Comparison of ENCODE assay signal across 35 cellular contexts in genomic region chr4:139481465-139481864, GRCh38.
"Had no signal": no experiment of that assay in that cellular context is flagged by ENCODE, and none has a peak within 500 bp of the region (broad histone marks: within the 10 kb centered on the region; RNA-seq: fewer than 3 reads in every experiment).

No MANE protein-coding gene starts in this region.

- DNase-seq: activated B cell treated with CpG ODN at 0.5 μM for 24 hours; activated CD4-positive, alpha-beta T cell treated with anti-CD3 and anti-CD28 coated beads for 48 hours; activated CD4-positive, alpha-beta T cell treated with anti-CD3 and anti-CD28 coated beads, Interleukin-2, amount 50 U/mL, for 1 hour; activated CD4-positive, alpha-beta T cell treated with anti-CD3 and anti-CD28 coated beads, Interleukin-2, amount 50 U/mL, for 48 hours; activated CD8-positive, alpha-beta memory T cell treated with anti-CD3 and anti-CD28 coated beads for 24 hours; activated CD8-positive, alpha-beta T cell treated with anti-CD3 and anti-CD28 coated beads for 36 hours; activated effector memory CD4-positive, alpha-beta T cell treated with Interleukin-2 at 50 U/mL for 16 hours; activated naive CD4-positive, alpha-beta T cell treated with anti-CD3 and anti-CD28 coated beads for 36 hours; activated naive CD8-positive, alpha-beta T cell treated with anti-CD3 and anti-CD28 coated beads for 36 hours; activated naive CD8-positive, alpha-beta T cell treated with anti-CD3 and anti-CD28 coated beads, Interleukin-2, amount 50 U/mL, for 24 hours; activated T-cell treated with anti-CD3 and anti-CD28 coated beads, Interleukin-2, amount 50 U/mL, for 4 hours; adrenal gland; amygdala; aorta; effector CD4-positive, alpha-beta T cell; effector memory CD8-positive, alpha-beta T cell; erythroblast; foreskin keratinocyte; gastrocnemius medialis; glutamatergic neuron; heart left ventricle; T-helper 1 cell; T-helper 17 cell; T1000; WERI-Rb-1 had no signal

- H3K27me3 Mint-ChIP-seq: activated B cell treated with CpG ODN at 0.5 μM for 24 hours; activated CD8-positive, alpha-beta T cell treated with anti-CD3 and anti-CD28 coated beads for 36 hours; activated naive CD4-positive, alpha-beta T cell treated with anti-CD3 and anti-CD28 coated beads, Interleukin-2, amount 50 U/mL, for 24 hours; activated T-helper 17 cell treated with anti-CD3 and anti-CD28 coated beads, Interleukin-2, amount 50 U/mL, for 72 hours; brain; dendritic cell treated with granulocyte-macrophage colony-stimulating factor and Interleukin-4, amounts not matched to agents 40 ng/mL and 50 ng/mL, for 4 days; effector memory CD8-positive, alpha-beta T cell; T-helper 17 cell had no signal

- ATAC-seq: activated CD4-positive, CD25-positive, alpha-beta regulatory T cell treated with anti-CD3 and anti-CD28 coated beads, Interleukin-2, amount 50 U/mL, for 24 hours; activated CD8-positive, alpha-beta T cell treated with anti-CD3 and anti-CD28 coated beads for 36 hours; activated naive CD8-positive, alpha-beta T cell treated with anti-CD3 and anti-CD28 coated beads, Interleukin-2, amount 50 U/mL, for 24 hours; activated T-cell treated with anti-CD3 and anti-CD28 coated beads, Interleukin-2, amount 50 U/mL, for 4 hours; activated T-helper 17 cell treated with anti-CD3 and anti-CD28 coated beads, Interleukin-2, amount 50 U/mL, for 72 hours; effector memory CD8-positive, alpha-beta T cell; foreskin keratinocyte; gastrocnemius medialis; heart left ventricle; T-helper 17 cell had no signal

- H3K27ac Mint-ChIP-seq: activated B cell treated with CpG ODN at 0.5 μM for 24 hours; activated CD8-positive, alpha-beta T cell treated with anti-CD3 and anti-CD28 coated beads for 36 hours; activated naive CD4-positive, alpha-beta T cell treated with anti-CD3 and anti-CD28 coated beads for 36 hours; activated naive CD4-positive, alpha-beta T cell treated with anti-CD3 and anti-CD28 coated beads, Interleukin-2, amount 50 U/mL, for 24 hours; activated naive CD8-positive, alpha-beta T cell treated with anti-CD3 and anti-CD28 coated beads for 36 hours; activated naive CD8-positive, alpha-beta T cell treated with anti-CD3 and anti-CD28 coated beads, Interleukin-2, amount 50 U/mL, for 24 hours; activated T-helper 17 cell treated with anti-CD3 and anti-CD28 coated beads, Interleukin-2, amount 50 U/mL, for 72 hours; brain; dendritic cell treated with granulocyte-macrophage colony-stimulating factor and Interleukin-4, amounts not matched to agents 40 ng/mL and 50 ng/mL, for 4 days; T-helper 2 cell treated with Interferon-gamma antibody and Interleukin-4, amounts not matched to agents 5 μg/mL and 100 μg/mL, for 36 hours had no signal

- H3K4me1 ChIP-seq: breast epithelium, foreskin keratinocyte had no signal

- H3K4me3 Mint-ChIP-seq: activated B cell treated with CpG ODN at 0.5 μM for 24 hours; activated CD8-positive, alpha-beta T cell treated with anti-CD3 and anti-CD28 coated beads for 36 hours; activated naive CD4-positive, alpha-beta T cell treated with anti-CD3 and anti-CD28 coated beads for 36 hours; activated naive CD4-positive, alpha-beta T cell treated with anti-CD3 and anti-CD28 coated beads, Interleukin-2, amount 50 U/mL, for 24 hours; activated naive CD8-positive, alpha-beta T cell treated with anti-CD3 and anti-CD28 coated beads for 36 hours; activated naive CD8-positive, alpha-beta T cell treated with anti-CD3 and anti-CD28 coated beads, Interleukin-2, amount 50 U/mL, for 24 hours; activated T-cell treated with anti-CD3 and anti-CD28 coated beads, Interleukin-2, amount 50 U/mL, for 4 hours; activated T-helper 17 cell treated with anti-CD3 and anti-CD28 coated beads, Interleukin-2, amount 50 U/mL, for 72 hours; brain; central memory CD8-positive, alpha-beta T cell; dendritic cell treated with granulocyte-macrophage colony-stimulating factor and Interleukin-4, amounts not matched to agents 40 ng/mL and 50 ng/mL, for 4 days; effector memory CD8-positive, alpha-beta T cell; T-helper 17 cell; T-helper 2 cell treated with Interferon-gamma antibody and Interleukin-4, amounts not matched to agents 5 μg/mL and 100 μg/mL, for 36 hours had no signal

- H3K27me3 ChIP-seq: adrenal gland, breast epithelium, esophagus muscularis mucosa, foreskin keratinocyte, gastrocnemius medialis, heart left ventricle had no signal

- H3K4me1 Mint-ChIP-seq: activated B cell treated with CpG ODN at 0.5 μM for 24 hours; activated naive CD4-positive, alpha-beta T cell treated with anti-CD3 and anti-CD28 coated beads, Interleukin-2, amount 50 U/mL, for 24 hours; brain had no signal

- H3K36me3 ChIP-seq: adrenal gland, breast epithelium, gastrocnemius medialis, WERI-Rb-1 had no signal

- H3K9me3 Mint-ChIP-seq: activated B cell treated with CpG ODN at 0.5 μM for 24 hours; activated CD8-positive, alpha-beta T cell treated with anti-CD3 and anti-CD28 coated beads for 36 hours; activated naive CD4-positive, alpha-beta T cell treated with anti-CD3 and anti-CD28 coated beads for 36 hours; activated naive CD4-positive, alpha-beta T cell treated with anti-CD3 and anti-CD28 coated beads, Interleukin-2, amount 50 U/mL, for 24 hours; activated naive CD8-positive, alpha-beta T cell treated with anti-CD3 and anti-CD28 coated beads for 36 hours; activated naive CD8-positive, alpha-beta T cell treated with anti-CD3 and anti-CD28 coated beads, Interleukin-2, amount 50 U/mL, for 24 hours; activated T-cell treated with anti-CD3 and anti-CD28 coated beads, Interleukin-2, amount 50 U/mL, for 4 hours; activated T-helper 17 cell treated with anti-CD3 and anti-CD28 coated beads, Interleukin-2, amount 50 U/mL, for 72 hours; brain; central memory CD8-positive, alpha-beta T cell; dendritic cell treated with granulocyte-macrophage colony-stimulating factor and Interleukin-4, amounts not matched to agents 40 ng/mL and 50 ng/mL, for 4 days; effector memory CD8-positive, alpha-beta T cell; T-helper 2 cell treated with Interferon-gamma antibody and Interleukin-4, amounts not matched to agents 5 μg/mL and 100 μg/mL, for 36 hours had no signal

- H3K27ac ChIP-seq: adrenal gland, breast epithelium, coronary artery, esophagus muscularis mucosa, foreskin keratinocyte, gastrocnemius medialis, heart left ventricle, WERI-Rb-1 had no signal

- H3K4me3 ChIP-seq: adrenal gland, breast epithelium, coronary artery, esophagus muscularis mucosa, gastrocnemius medialis, heart left ventricle had no signal

- H3K9me3 ChIP-seq: adrenal gland, breast epithelium, esophagus muscularis mucosa, gastrocnemius medialis, heart left ventricle had no signal
